1 cellular context compared by ENCODE assay signal in the genomic region with DNA sequence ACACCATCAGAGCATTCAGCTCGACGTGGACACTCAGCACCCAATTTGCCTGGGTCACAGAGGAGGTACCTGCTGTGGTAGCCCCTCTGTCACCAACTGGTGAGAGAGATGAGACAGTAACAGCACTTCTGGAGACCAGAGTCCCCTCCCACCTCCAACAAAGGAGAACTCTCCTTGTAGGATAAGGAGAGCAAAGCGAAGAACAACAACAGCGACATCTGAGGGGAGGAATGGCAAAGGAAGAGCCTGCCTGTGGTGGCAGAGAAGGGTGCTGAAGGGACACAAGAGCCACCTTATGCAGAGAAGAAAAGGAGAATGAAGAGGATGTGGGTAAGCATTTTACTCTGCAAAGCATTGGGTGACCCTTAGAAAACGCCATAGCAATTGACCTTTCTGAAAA.
TF ChIP-seq lines count a peak whose summit lies in the region.

No MANE protein-coding gene starts in this region.

TF ChIP-seq in WTC11, 78 proteins besides CTCF, POLR2A, EP300 and RAD21:
- TF ChIP-seq USF2 (CRISPR knock-in tag; IDR thresholded peaks at IDR 0.05) (no peak), TCF7 (CRISPR knock-in tag; IDR thresholded peaks at IDR 0.05; ENCODE audit: low read depth) (no peak), ZNF396 (CRISPR knock-in tag; IDR thresholded peaks at IDR 0.05; ENCODE audit: borderline replicate concordance) (no peak), ARID4B (CRISPR knock-in tag; IDR thresholded peaks at IDR 0.05; ENCODE audit: borderline replicate concordance) (no peak), ZNF425 (CRISPR knock-in tag; conservative IDR thresholded peaks at IDR 0.05) (no peak), ATF1 (CRISPR knock-in tag; IDR thresholded peaks at IDR 0.05) (no peak), NR2C2 (CRISPR knock-in tag; IDR thresholded peaks at IDR 0.05) (no peak), MLX (CRISPR knock-in tag; IDR thresholded peaks at IDR 0.05) (no peak), JUN (CRISPR knock-in tag; IDR thresholded peaks at IDR 0.05) (no peak)
- TF ChIP-seq, protein P1, sequence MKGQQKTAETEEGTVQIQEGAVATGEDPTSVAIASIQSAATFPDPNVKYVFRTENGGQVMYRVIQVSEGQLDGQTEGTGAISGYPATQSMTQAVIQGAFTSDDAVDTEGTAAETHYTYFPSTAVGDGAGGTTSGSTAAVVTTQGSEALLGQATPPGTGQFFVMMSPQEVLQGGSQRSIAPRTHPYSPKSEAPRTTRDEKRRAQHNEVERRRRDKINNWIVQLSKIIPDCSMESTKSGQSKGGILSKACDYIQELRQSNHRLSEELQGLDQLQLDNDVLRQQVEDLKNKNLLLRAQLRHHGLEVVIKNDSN (CRISPR knock-in tag; IDR thresholded peaks at IDR 0.05) = no peak
TF ChIP-seq in WTC11: peak in this region for 0.
